Comparison of ENCODE assay signal across 23 cellular contexts in genomic region chr5:85938201-85938600, GRCh38.
"Had no signal": no experiment of that assay in that cellular context is flagged by ENCODE, and none has a peak within 500 bp of the region (broad histone marks: within the 10 kb centered on the region; RNA-seq: fewer than 3 reads in every experiment).

No MANE protein-coding gene starts in this region.

- H3K4me3 ChIP-seq: stomach, suprapubic skin, testis, thoracic aorta, thyroid gland, tibial artery, tibial nerve, transverse colon, upper lobe of left lung, upper lobe of right lung, uterus, vagina had no signal

- H3K4me1 ChIP-seq: stomach, suprapubic skin, testis, thyroid gland, tibial artery, tibial nerve, transverse colon, upper lobe of left lung, upper lobe of right lung, uterus, vagina had no signal

- H3K36me3 ChIP-seq: stomach, suprapubic skin, thoracic aorta, thyroid gland, tibial artery, tibial nerve, transverse colon, upper lobe of left lung, upper lobe of right lung, uterus, vagina had no signal

- DNase-seq: stimulated activated CD4-positive, alpha-beta T cell treated with anti-CD3 and anti-CD28 coated beads, Interleukin-2, amount 100 ng/mL, for 48 hours; stimulated activated CD4-positive, alpha-beta T cell treated with anti-CD3 and anti-CD28 coated beads, Interleukin-4, amount 100 ng/mL, for 1 hour; stimulated activated CD4-positive, alpha-beta T cell treated with anti-CD3 and anti-CD28 coated beads, Interleukin-4, amount 100 ng/mL, for 24 hours; stimulated activated CD4-positive, alpha-beta T cell treated with anti-CD3 and anti-CD28 coated beads, Interleukin-4, amount 100 ng/mL, for 4 hours; stimulated activated CD8-positive, alpha-beta memory T cell treated with anti-CD3 and anti-CD28 coated beads, Interleukin-4, amount 100 ng/mL, for 48 hours; stimulated activated naive B cell treated with anti-CD40 and anti-IgM and Interleukin-4, amounts not matched to agents 10 μg/mL and 1 μg/mL and 100 μg/mL, for 72 hours; stimulated activated naive CD4-positive, alpha-beta T cell; stimulated activated naive CD4-positive, alpha-beta T cell treated with Interleukin-2 at 50 U/mL for 16 hours; stimulated activated naive CD8-positive, alpha-beta T cell treated with anti-CD3 and anti-CD28 coated beads, Interleukin-15, amount 100 ng/mL, for 72 hours; stimulated activated naive CD8-positive, alpha-beta T cell treated with anti-CD3 and anti-CD28 coated beads, Interleukin-15, Interleukin-2, amounts not matched to agents 100 U/mL and 50 U/mL, for 24 hours; stomach; substantia nigra; testis; thyroid gland; tibial artery; transverse colon; upper lobe of left lung; upper lobe of right lung; uterus had no signal

- H3K9me3 ChIP-seq: stomach, suprapubic skin, testis, thoracic aorta, thyroid gland, tibial artery, transverse colon, upper lobe of left lung, upper lobe of right lung, uterus, vagina had no signal

- H3K27ac ChIP-seq: stomach, suprapubic skin, testis, thoracic aorta, thyroid gland, tibial artery, tibial nerve, transverse colon, upper lobe of left lung, upper lobe of right lung, uterus, vagina had no signal

- H3K27me3 ChIP-seq: stomach, suprapubic skin, testis, thyroid gland, tibial artery, tibial nerve, transverse colon, upper lobe of left lung, upper lobe of right lung, uterus, vagina had no signal
